ENCODE assay signal across 8 cellular contexts in the genomic region with DNA sequence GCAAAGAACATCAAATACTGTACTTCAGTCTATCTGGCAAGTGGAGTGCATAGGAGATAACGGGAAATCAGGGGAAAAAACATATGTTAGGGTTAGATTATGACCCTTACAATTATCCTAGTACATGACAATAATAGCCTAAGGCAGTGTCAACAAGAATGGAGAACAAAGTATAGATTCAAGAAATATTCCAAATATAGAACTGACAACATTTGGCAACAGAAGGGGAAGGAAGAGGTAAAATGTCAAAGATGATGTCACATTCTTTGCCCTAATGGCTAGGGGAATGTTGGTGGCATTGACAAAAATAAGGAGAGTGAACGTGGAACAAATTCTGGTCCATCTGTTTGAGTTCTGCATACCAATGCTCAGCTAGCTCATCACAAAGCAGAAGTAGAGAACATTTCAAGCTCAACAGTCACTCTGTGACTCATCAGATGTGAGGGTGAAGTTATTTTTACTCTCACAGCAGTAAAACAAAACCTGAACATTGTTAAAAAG. TPM values are rescaled to one million over a fixed set of nuclear protein-coding genes. Genes with fewer than 3 reads are reported as not detected.
DNase-seq lines count a peak whose midpoint lies in the region; ATAC-seq and TF ChIP-seq lines count a peak whose summit lies in the region.

No MANE protein-coding gene starts in this region.

- H2BK5ac ChIP-seq in neuronal stem cell (ENCODE audit: low read length): no peak overlapping the region

- no peak overlapping the region for H3K18ac ChIP-seq in neuronal stem cell (ENCODE audit: low read length)

- no peak overlapping the region for H3K4me2 ChIP-seq in neuronal stem cell (ENCODE audit: insufficient read depth, low read length, poor library complexity, severe bottlenecking)

- H4K91ac ChIP-seq in neuronal stem cell (ENCODE audit: low read depth, low read length, poor library complexity): no peak overlapping the region

- H3K4me1 ChIP-seq in RWPE2 (ENCODE audit: insufficient read depth, poor library complexity, severe bottlenecking) (peaks cover 22% of the 10 kb centered on the region), neuronal stem cell (ENCODE audit: control insufficient read depth in 2 of 2, insufficient read depth in 1 of 2, low read depth in 1 of 2, low read length in 2 of 2) (no peaks in the 10 kb centered on the region), vagina (no peaks in the 10 kb centered on the region)

- H2AFZ ChIP-seq in neuronal stem cell (ENCODE audit: low read length): no peak overlapping the region

- no peak for TF ChIP-seq POLR2A in vagina (IDR thresholded peaks at IDR 0.05)

- DNase-seq in RWPE2 (ENCODE audit: low spot score): no peak
- DNase-seq in foreskin fibroblast: peak; percentile 93
- DNase-seq in neuronal stem cell (ENCODE audit: low spot score): no peak
- DNase-seq in NCI-H187 (lab: John Stamatoyannopoulos, UW): no peak
- DNase-seq in occipital lobe (lab: John Stamatoyannopoulos, UW): no peak
- no peak for DNase-seq in vagina (ENCODE audit: extremely low spot score in 2 of 2)

- no peak overlapping the region for H4K8ac ChIP-seq in neuronal stem cell (ENCODE audit: low read depth, low read length)

- no peaks in the 10 kb centered on the region for H3K27me3 ChIP-seq in RWPE2 (ENCODE audit: insufficient read depth, poor library complexity, severe bottlenecking)
- no peaks in the 10 kb centered on the region for H3K27me3 ChIP-seq in neuronal stem cell (ENCODE audit: control insufficient read depth in 3 of 3, insufficient read depth in 3 of 3, low read depth in 1 of 3, low read length in 3 of 3)
- no peaks in the 10 kb centered on the region for H3K27me3 ChIP-seq in vagina

- no peak overlapping the region for H3K4ac ChIP-seq in neuronal stem cell (ENCODE audit: low read length)

- H3K36me3 ChIP-seq in RWPE2 (ENCODE audit: low read depth) (no peaks in the 10 kb centered on the region), neuronal stem cell (replicated peaks in 1 of 2; ENCODE audit: control insufficient read depth in 2 of 2, insufficient read depth in 2 of 2, low read length in 2 of 2) (no peaks in the 10 kb centered on the region), vagina (no peaks in the 10 kb centered on the region)

- no peak overlapping the region for H3K4me3 ChIP-seq in RWPE2 (ENCODE audit: severe bottlenecking)
- H3K4me3 ChIP-seq in foreskin fibroblast (ENCODE audit: low read depth in 1 of 2, low read length in 2 of 2): no peak overlapping the region
- H3K4me3 ChIP-seq in neuronal stem cell (ENCODE audit: low read length in 2 of 2): no peak overlapping the region
- no peak overlapping the region for H3K4me3 ChIP-seq in vagina

- H3K9ac ChIP-seq in neuronal stem cell (ENCODE audit: low read depth, low read length, poor library complexity): no peak overlapping the region

- no peaks in the 10 kb centered on the region for H3K79me1 ChIP-seq in neuronal stem cell (ENCODE audit: low read depth, low read length)

- H3K14ac ChIP-seq in neuronal stem cell (ENCODE audit: low read length): no peak overlapping the region

- H3K27ac ChIP-seq in RWPE2 (ENCODE audit: poor library complexity, severe bottlenecking) (peak overlapping the region; percentile 64), neuronal stem cell (replicated peaks; ENCODE audit: low read length) (no peak overlapping the region), vagina (no peak overlapping the region)

- WGBS in neuronal stem cell (ENCODE audit: extremely low coverage in 2 of 2, insufficient read length in 2 of 2, insufficient replicate concordance in 1 of 2), 2 donors: no CpG with 5 or more reads among the region's 2 CpGs

- intact Hi-C loops in vagina (cut with DNase I): no loop called here

- no peaks in the 10 kb centered on the region for H3K9me3 ChIP-seq in RWPE2 (ENCODE audit: severe bottlenecking)
- no peaks in the 10 kb centered on the region for H3K9me3 ChIP-seq in neuronal stem cell (replicated peaks in 1 of 2; ENCODE audit: control insufficient read depth in 2 of 2, insufficient read depth in 1 of 2, low read depth in 1 of 2, low read length in 2 of 2)
- no peaks in the 10 kb centered on the region for H3K9me3 ChIP-seq in vagina

- peak; percentile 82 for ATAC-seq in GM18867 (IDR thresholded peaks at IDR 0.05; ENCODE audit: unreplicated experiment)
- peak; percentile 94 for ATAC-seq in HG02885 (IDR thresholded peaks at IDR 0.05; ENCODE audit: poor library complexity, unreplicated experiment)
- peak; percentile 62 for ATAC-seq in RWPE2 (ENCODE audit: low read depth)

- H2AK5ac ChIP-seq in neuronal stem cell (ENCODE audit: low read depth, low read length): no peak overlapping the region

- H2BK15ac ChIP-seq in neuronal stem cell (ENCODE audit: low read length): no peak overlapping the region

- no peak overlapping the region for H3K23ac ChIP-seq in neuronal stem cell (ENCODE audit: low read depth, low read length, poor library complexity)

- H2BK120ac ChIP-seq in neuronal stem cell (ENCODE audit: low read depth, low read length): no peak overlapping the region

- no peak overlapping the region for H2BK12ac ChIP-seq in neuronal stem cell (ENCODE audit: low read length)

- TF ChIP-seq CTCF in RWPE2 (IDR thresholded peaks at IDR 0.05; ENCODE audit: poor library complexity, severe bottlenecking): no peak
- no peak for TF ChIP-seq CTCF in foreskin fibroblast (IDR thresholded peaks at IDR 0.05; ENCODE audit: low read depth, low read length)
- TF ChIP-seq CTCF in vagina (IDR thresholded peaks at IDR 0.05): no peak

RNA-seq across cellular contexts. Expression of a gene that starts 15.5 kb away (rescaled TPM):
- 0.13 TPM for polyA plus RNA-seq in neuronal stem cell (2013, experiment 1 of 2)
- polyA plus RNA-seq in neuronal stem cell (2013, experiment 2 of 2): 0.17 TPM
- total RNA-seq in occipital lobe (6.6 TPM), vagina (9.8 TPM)

RNA-seq across cellular contexts. Expression of a gene that starts 47.4 kb away (rescaled TPM):
- 2.2 TPM for polyA plus RNA-seq in neuronal stem cell (2013, experiment 1 of 2)
- polyA plus RNA-seq in neuronal stem cell (2013, experiment 2 of 2): 2.0 TPM
- total RNA-seq in occipital lobe: 1.4 TPM
- total RNA-seq in vagina: 3.2 TPM

Comparison
In these comparisons a context has a peak if more than half of its experiments do, and no peak if none do; other contexts are left out.
1. DNase-seq: peak in foreskin fibroblast (2 of 2); none in RWPE2 (single experiment), neuronal stem cell (single experiment), NCI-H187 (0 of 2), occipital lobe (single experiment) and vagina (0 of 2).
2. Peak in every context shown above with its lines, with median percentiles within 50 percentile points of each other: ATAC-seq.